ENCODE assay signal across 2 cellular contexts in genomic region chr2:205070889-205071288, GRCh38.
TF ChIP-seq lines count a peak whose summit lies in the region.

No MANE protein-coding gene starts in this region.

TF ChIP-seq in WTC11, 78 proteins besides CTCF, POLR2A, EP300 and RAD21 (continued from another document):
- TF ChIP-seq GTF2I (CRISPR knock-in tag; conservative IDR thresholded peaks at IDR 0.05) (no peak), USF2 (CRISPR knock-in tag; IDR thresholded peaks at IDR 0.05) (no peak), TEAD1 (CRISPR knock-in tag; IDR thresholded peaks at IDR 0.05) (no peak)
- TF ChIP-seq, protein P1, sequence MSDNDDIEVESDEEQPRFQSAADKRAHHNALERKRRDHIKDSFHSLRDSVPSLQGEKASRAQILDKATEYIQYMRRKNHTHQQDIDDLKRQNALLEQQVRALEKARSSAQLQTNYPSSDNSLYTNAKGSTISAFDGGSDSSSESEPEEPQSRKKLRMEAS (CRISPR knock-in tag; IDR thresholded peaks at IDR 0.05): no peak

TF ChIP-seq in K562, 482 proteins besides CTCF, POLR2A, EP300 and RAD21 (continues in another document):
- peak; percentile 21; the same call in 1 of the 2 replicates for TF ChIP-seq PKNOX1 (IDR thresholded peaks at IDR 0.05)
- TF ChIP-seq, protein P2, sequence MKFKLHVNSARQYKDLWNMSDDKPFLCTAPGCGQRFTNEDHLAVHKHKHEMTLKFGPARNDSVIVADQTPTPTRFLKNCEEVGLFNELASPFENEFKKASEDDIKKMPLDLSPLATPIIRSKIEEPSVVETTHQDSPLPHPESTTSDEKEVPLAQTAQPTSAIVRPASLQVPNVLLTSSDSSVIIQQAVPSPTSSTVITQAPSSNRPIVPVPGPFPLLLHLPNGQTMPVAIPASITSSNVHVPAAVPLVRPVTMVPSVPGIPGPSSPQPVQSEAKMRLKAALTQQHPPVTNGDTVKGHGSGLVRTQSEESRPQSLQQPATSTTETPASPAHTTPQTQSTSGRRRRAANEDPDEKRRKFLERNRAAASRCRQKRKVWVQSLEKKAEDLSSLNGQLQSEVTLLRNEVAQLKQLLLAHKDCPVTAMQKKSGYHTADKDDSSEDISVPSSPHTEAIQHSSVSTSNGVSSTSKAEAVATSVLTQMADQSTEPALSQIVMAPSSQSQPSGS (CRISPR knock-in tag; IDR thresholded peaks at IDR 0.05): no peak
- TF ChIP-seq DMBX1 (CRISPR knock-in tag; IDR thresholded peaks at IDR 0.05; ENCODE audit: borderline replicate concordance): no peak
- no peak for TF ChIP-seq ZSCAN32 (CRISPR knock-in tag; IDR thresholded peaks at IDR 0.05)
- no peak for TF ChIP-seq CHD2 (IDR thresholded peaks at IDR 0.05; ENCODE audit: low read depth, low read length)
- no peak for TF ChIP-seq GABPB2 (CRISPR knock-in tag; conservative IDR thresholded peaks at IDR 0.05)
- TF ChIP-seq MTA2 (IDR thresholded peaks at IDR 0.05; ENCODE audit: low read depth): 0 out of 2 replicates have a peak, but pooled peaks have one; percentile 8
- TF ChIP-seq, protein P3, sequence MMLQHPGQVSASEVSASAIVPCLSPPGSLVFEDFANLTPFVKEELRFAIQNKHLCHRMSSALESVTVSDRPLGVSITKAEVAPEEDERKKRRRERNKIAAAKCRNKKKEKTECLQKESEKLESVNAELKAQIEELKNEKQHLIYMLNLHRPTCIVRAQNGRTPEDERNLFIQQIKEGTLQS (IDR thresholded peaks at IDR 0.05): no peak
- TF ChIP-seq, protein P3 (CRISPR knock-in tag; conservative IDR thresholded peaks at IDR 0.05): no peak
- TF ChIP-seq SMARCA4 (IDR thresholded peaks at IDR 0.05): peak; percentile 66
- TF ChIP-seq TEAD4 (IDR thresholded peaks at IDR 0.05; ENCODE audit: low read length): peak; percentile 65; the same call in 1 of the 2 replicates
- TF ChIP-seq TEAD4 (CRISPR knock-in tag; IDR thresholded peaks at IDR 0.05; ENCODE audit: borderline replicate concordance): no peak
- peak; percentile 70 for TF ChIP-seq CBFA2T3 (IDR thresholded peaks at IDR 0.05)
- no peak for TF ChIP-seq ZBTB34 (CRISPR knock-in tag; IDR thresholded peaks at IDR 0.05)
- peak; percentile 48 for TF ChIP-seq STAT5A (IDR thresholded peaks at IDR 0.05; ENCODE audit: borderline replicate concordance, low read length)
- TF ChIP-seq, protein P4, sequence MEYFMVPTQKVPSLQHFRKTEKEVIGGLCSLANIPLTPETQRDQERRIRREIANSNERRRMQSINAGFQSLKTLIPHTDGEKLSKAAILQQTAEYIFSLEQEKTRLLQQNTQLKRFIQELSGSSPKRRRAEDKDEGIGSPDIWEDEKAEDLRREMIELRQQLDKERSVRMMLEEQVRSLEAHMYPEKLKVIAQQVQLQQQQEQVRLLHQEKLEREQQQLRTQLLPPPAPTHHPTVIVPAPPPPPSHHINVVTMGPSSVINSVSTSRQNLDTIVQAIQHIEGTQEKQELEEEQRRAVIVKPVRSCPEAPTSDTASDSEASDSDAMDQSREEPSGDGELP (CRISPR knock-in tag; IDR thresholded peaks at IDR 0.05; ENCODE audit: borderline replicate concordance): no peak
- TF ChIP-seq, protein P5, sequence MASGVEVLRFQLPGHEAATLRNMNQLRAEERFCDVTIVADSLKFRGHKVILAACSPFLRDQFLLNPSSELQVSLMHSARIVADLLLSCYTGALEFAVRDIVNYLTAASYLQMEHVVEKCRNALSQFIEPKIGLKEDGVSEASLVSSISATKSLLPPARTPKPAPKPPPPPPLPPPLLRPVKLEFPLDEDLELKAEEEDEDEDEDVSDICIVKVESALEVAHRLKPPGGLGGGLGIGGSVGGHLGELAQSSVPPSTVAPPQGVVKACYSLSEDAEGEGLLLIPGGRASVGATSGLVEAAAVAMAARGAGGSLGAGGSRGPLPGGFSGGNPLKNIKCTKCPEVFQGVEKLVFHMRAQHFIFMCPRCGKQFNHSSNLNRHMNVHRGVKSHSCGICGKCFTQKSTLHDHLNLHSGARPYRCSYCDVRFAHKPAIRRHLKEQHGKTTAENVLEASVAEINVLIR (CRISPR knock-in tag; IDR thresholded peaks at IDR 0.05): no peak
- TF ChIP-seq TCFL5 (CRISPR knock-in tag; conservative IDR thresholded peaks at IDR 0.05): no peak
- TF ChIP-seq ZNF133 (CRISPR knock-in tag; IDR thresholded peaks at IDR 0.05): no peak
- no peak for TF ChIP-seq POLR2G (IDR thresholded peaks at IDR 0.05; ENCODE audit: low read depth, low read length)
- no peak for TF ChIP-seq ZFP30 (CRISPR knock-in tag; IDR thresholded peaks at IDR 0.05; ENCODE audit: borderline replicate concordance)
- TF ChIP-seq ZKSCAN1 (IDR thresholded peaks at IDR 0.05; ENCODE audit: low read depth, low read length): no peak
- no peak for TF ChIP-seq XRCC4 (IDR thresholded peaks at IDR 0.05; ENCODE audit: extremely low read depth, insufficient read depth, insufficient read length)
- no peak for TF ChIP-seq DACH1 (IDR thresholded peaks at IDR 0.05; ENCODE audit: partially characterized antibody)
- TF ChIP-seq EHMT2 (IDR thresholded peaks at IDR 0.05): no peak
- no peak for TF ChIP-seq RBM39 (optimal IDR thresholded peaks at IDR 0.05; ENCODE audit: low read depth, low read length)
- TF ChIP-seq, protein P1 (CRISPR knock-in tag; IDR thresholded peaks at IDR 0.05): no peak
- TF ChIP-seq SOX6 (IDR thresholded peaks at IDR 0.05): 0 out of 2 replicates have a peak, but pooled peaks have one; percentile 7
- TF ChIP-seq, protein P6, sequence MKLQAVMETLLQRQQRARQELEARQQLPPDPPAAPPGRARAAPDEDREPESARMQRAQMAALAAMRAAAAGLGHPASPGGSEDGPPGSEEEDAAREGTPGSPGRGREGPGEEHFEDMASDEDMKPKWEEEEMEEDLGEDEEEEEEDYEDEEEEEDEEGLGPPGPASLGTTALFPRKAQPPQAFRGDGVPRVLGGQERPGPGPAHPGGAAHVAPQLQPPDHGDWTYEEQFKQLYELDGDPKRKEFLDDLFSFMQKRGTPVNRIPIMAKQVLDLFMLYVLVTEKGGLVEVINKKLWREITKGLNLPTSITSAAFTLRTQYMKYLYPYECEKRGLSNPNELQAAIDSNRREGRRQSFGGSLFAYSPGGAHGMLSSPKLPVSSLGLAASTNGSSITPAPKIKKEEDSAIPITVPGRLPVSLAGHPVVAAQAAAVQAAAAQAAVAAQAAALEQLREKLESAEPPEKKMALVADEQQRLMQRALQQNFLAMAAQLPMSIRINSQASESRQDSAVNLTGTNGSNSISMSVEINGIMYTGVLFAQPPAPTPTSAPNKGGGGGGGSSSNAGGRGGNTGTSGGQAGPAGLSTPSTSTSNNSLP (IDR thresholded peaks at IDR 0.05; ENCODE audit: borderline replicate concordance, low read depth, low read length): peak; percentile 77; the same call in 1 of the 2 replicates
- TF ChIP-seq TAL1 (IDR thresholded peaks at IDR 0.05): peak; percentile 64
- no peak for TF ChIP-seq ZNF263 (CRISPR knock-in tag; IDR thresholded peaks at IDR 0.05; ENCODE audit: borderline replicate concordance)
- no peak for TF ChIP-seq SMAD3 (CRISPR knock-in tag; conservative IDR thresholded peaks at IDR 0.05)
- TF ChIP-seq PCBP1 (IDR thresholded peaks at IDR 0.05; ENCODE audit: low read depth, low read length, poor library complexity, severe bottlenecking): no peak
- no peak for TF ChIP-seq CEBPG (CRISPR knock-in tag; IDR thresholded peaks at IDR 0.05)
- no peak for TF ChIP-seq CEBPG (tag; conservative IDR thresholded peaks at IDR 0.05 in 1 of 2, IDR thresholded peaks at IDR 0.05 in 1 of 2)
- TF ChIP-seq DPF2 (IDR thresholded peaks at IDR 0.05): peak; percentile 64; the same call in 1 of the 2 replicates
- TF ChIP-seq BMI1 (IDR thresholded peaks at IDR 0.05; ENCODE audit: low read length): no peak
- no peak for TF ChIP-seq MTA1 (IDR thresholded peaks at IDR 0.05; ENCODE audit: borderline replicate concordance)
- no peak for TF ChIP-seq ZNF639 (CRISPR knock-in tag; conservative IDR thresholded peaks at IDR 0.05 in 1 of 2, IDR thresholded peaks at IDR 0.05 in 1 of 2)
- no peak for TF ChIP-seq SPI1 (IDR thresholded peaks at IDR 0.05; ENCODE audit: borderline replicate concordance, low read depth, low read length)
- TF ChIP-seq FOXJ3 (CRISPR knock-in tag; IDR thresholded peaks at IDR 0.05): no peak
- no peak for TF ChIP-seq NR2F6 (CRISPR knock-in tag; IDR thresholded peaks at IDR 0.05)
- TF ChIP-seq, protein P7, sequence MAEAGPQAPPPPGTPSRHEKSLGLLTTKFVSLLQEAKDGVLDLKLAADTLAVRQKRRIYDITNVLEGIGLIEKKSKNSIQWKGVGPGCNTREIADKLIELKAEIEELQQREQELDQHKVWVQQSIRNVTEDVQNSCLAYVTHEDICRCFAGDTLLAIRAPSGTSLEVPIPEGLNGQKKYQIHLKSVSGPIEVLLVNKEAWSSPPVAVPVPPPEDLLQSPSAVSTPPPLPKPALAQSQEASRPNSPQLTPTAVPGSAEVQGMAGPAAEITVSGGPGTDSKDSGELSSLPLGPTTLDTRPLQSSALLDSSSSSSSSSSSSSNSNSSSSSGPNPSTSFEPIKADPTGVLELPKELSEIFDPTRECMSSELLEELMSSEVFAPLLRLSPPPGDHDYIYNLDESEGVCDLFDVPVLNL (CRISPR knock-in tag; IDR thresholded peaks at IDR 0.05; ENCODE audit: low read depth): no peak
- TF ChIP-seq MEIS2 (IDR thresholded peaks at IDR 0.05; ENCODE audit: partially characterized antibody): peak; percentile 87
- peak in 1 of 2 experiments; percentile 84; a peak in 2 of 4 replicates for TF ChIP-seq FOXA3 (CRISPR knock-in tag; conservative IDR thresholded peaks at IDR 0.05 in 1 of 2, IDR thresholded peaks at IDR 0.05 in 1 of 2)
- TF ChIP-seq HDAC2 (IDR thresholded peaks at IDR 0.05): no peak
- TF ChIP-seq FOXM1 (IDR thresholded peaks at IDR 0.05; ENCODE audit: low read depth): no peak
- no peak for TF ChIP-seq FOXM1 (CRISPR knock-in tag; IDR thresholded peaks at IDR 0.05; ENCODE audit: low read depth)
- no peak for TF ChIP-seq NCOA2 (IDR thresholded peaks at IDR 0.05; ENCODE audit: partially characterized antibody in 2 of 2)
- no peak for TF ChIP-seq CXXC5 (CRISPR knock-in tag; IDR thresholded peaks at IDR 0.05)
